9 cellular contexts compared by ENCODE assay signal in the genomic region with DNA sequence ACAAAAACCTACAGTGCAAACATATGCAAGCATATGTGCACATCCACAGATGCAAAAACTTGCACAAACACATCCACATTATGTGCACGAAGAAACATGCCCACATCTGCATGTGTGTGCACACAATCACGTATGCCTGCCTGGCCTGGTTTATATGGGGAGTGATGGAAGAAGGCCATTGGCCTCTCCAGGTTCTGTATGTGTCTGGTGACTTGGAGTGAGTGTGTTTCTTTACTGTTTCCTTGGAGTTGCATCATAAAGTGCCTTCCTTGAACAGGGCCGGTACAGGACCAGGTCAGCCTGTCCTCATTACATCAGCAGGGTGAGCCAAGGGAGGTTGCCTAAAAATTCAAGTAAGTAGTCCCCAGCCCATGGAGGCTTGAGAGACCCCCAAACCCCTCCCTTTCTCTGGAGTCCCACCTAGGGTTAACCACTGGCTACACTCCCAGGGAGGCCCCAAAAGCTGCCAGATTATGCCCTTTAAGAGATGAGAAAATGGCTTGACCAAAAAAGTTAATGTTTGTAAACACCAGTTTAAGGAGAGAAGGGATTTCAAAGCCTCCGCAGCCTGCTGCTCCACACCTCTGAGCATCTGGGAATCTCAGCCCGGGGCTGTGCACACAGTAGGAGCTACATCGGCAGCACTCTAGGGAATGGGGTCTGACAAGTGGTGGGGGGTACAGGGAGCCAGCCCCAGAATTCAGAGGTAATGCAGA.
A peak's percentile ranks its signal among the peaks of the same experiment; 100 is the strongest.
DNase-seq lines count a peak whose midpoint lies in the region; ATAC-seq, FAIRE-seq and TF ChIP-seq lines count a peak whose summit lies in the region.
"Had no signal": no experiment of that assay in that cellular context is flagged by ENCODE, and none has a peak within 500 bp of the region (broad histone marks: within the 10 kb centered on the region; RNA-seq: fewer than 3 reads in every experiment).

No MANE protein-coding gene starts in this region.

- peaks cover 15% of the 10 kb centered on the region for H3K4me1 ChIP-seq in RWPE2 (ENCODE audit: insufficient read depth, poor library complexity, severe bottlenecking)
- H3K4me1 ChIP-seq in OCI-LY7 (ENCODE audit: insufficient read depth, low read length, poor library complexity, severe bottlenecking), result no peaks in the 10 kb centered on the region

- H3K79me2 ChIP-seq in OCI-LY7 (ENCODE audit: insufficient read depth, low read depth, low read length), result no peaks in the 10 kb centered on the region

- H3K27ac Mint-ChIP-seq in stimulated activated naive CD8-positive, alpha-beta T cell treated with anti-CD3 and anti-CD28 coated beads, Interleukin-15, amount 100 ng/mL, for 72 hours, result peak overlapping the region; percentile 73 to 93
- H3K27ac Mint-ChIP-seq: B cell had no signal

- no peaks in the 10 kb centered on the region for H3K9me2 ChIP-seq in OCI-LY7 (ENCODE audit: insufficient read depth, low read length)

- H3K27ac ChIP-seq in RWPE2 (ENCODE audit: poor library complexity, severe bottlenecking) (peak overlapping the region; percentile 15), caudate nucleus (ENCODE audit: low read depth, low read length) (no peak overlapping the region), OCI-LY7 (ENCODE audit: low read depth, low read length, poor library complexity, severe bottlenecking) (no peak overlapping the region)

- no peak for DNase-seq in stimulated activated naive CD8-positive, alpha-beta T cell treated with anti-CD3 and anti-CD28 coated beads, Interleukin-15, amount 100 ng/mL, for 72 hours
- no peak for DNase-seq in stimulated activated naive CD8-positive, alpha-beta T cell treated with anti-CD3 and anti-CD28 coated beads, Interleukin-15, Interleukin-2, amounts not matched to agents 100 U/mL and 50 U/mL, for 24 hours
- DNase-seq in RWPE2 (ENCODE audit: low spot score), result no peak
- peak; percentile 30 to 89 for DNase-seq in foreskin fibroblast
- no peak for DNase-seq in caudate nucleus (lab: John Stamatoyannopoulos, UW)
- no peak for DNase-seq in frontal cortex (ENCODE audit: low spot score in 2 of 2)
- no peak for DNase-seq in OCI-LY7 (ENCODE audit: low spot score)

- H3K4me3 ChIP-seq in RWPE2 (ENCODE audit: severe bottlenecking), result no peak overlapping the region
- no peak overlapping the region for H3K4me3 ChIP-seq in foreskin fibroblast (ENCODE audit: low read depth in 1 of 2, low read length in 2 of 2)
- no peak overlapping the region for H3K4me3 ChIP-seq in OCI-LY7 (ENCODE audit: low read depth, low read length, poor library complexity, severe bottlenecking)

- H3K4me2 ChIP-seq in OCI-LY7 (ENCODE audit: low read length), result no peak overlapping the region

- no peaks in the 10 kb centered on the region for H3K4me1 Mint-ChIP-seq in stimulated activated naive CD8-positive, alpha-beta T cell treated with anti-CD3 and anti-CD28 coated beads, Interleukin-15, amount 100 ng/mL, for 72 hours
- H3K4me1 Mint-ChIP-seq: B cell had no signal

- peak; percentile 71 for ATAC-seq in stimulated activated naive CD8-positive, alpha-beta T cell treated with anti-CD3 and anti-CD28 coated beads, Interleukin-15, amount 100 ng/mL, for 72 hours
- ATAC-seq in stimulated activated naive CD8-positive, alpha-beta T cell treated with anti-CD3 and anti-CD28 coated beads, Interleukin-15, Interleukin-2, amounts not matched to agents 100 U/mL and 50 U/mL, for 24 hours, result no peak
- ATAC-seq in RWPE2 (ENCODE audit: low read depth), result peak; percentile 93
- no peak for ATAC-seq in GM18867 (IDR thresholded peaks at IDR 0.05; ENCODE audit: unreplicated experiment)

- peaks cover 10% of the 10 kb centered on the region for H3K27me3 Mint-ChIP-seq in stimulated activated naive CD8-positive, alpha-beta T cell treated with anti-CD3 and anti-CD28 coated beads, Interleukin-15, amount 100 ng/mL, for 72 hours

- intact Hi-C loops in OCI-LY7 (cut with micrococcal nuclease; ENCODE audit: unreplicated experiment), result no loop called here

- no peak for FAIRE-seq in frontal cortex (lab: Jason Lieb, UNC)

- no peaks in the 10 kb centered on the region for H3K27me3 ChIP-seq in RWPE2 (ENCODE audit: insufficient read depth, poor library complexity, severe bottlenecking)

- BruUV-seq in OCI-LY7 (replicated peaks; lab: Mats Ljungman, UMichigan), result no TSS peak

- no peak overlapping the region for H3K4me3 Mint-ChIP-seq in stimulated activated naive CD8-positive, alpha-beta T cell treated with anti-CD3 and anti-CD28 coated beads, Interleukin-15, amount 100 ng/mL, for 72 hours
- H3K4me3 Mint-ChIP-seq: B cell had no signal

- no peak for TF ChIP-seq CTCF in RWPE2 (IDR thresholded peaks at IDR 0.05; ENCODE audit: poor library complexity, severe bottlenecking)
- TF ChIP-seq CTCF in foreskin fibroblast (IDR thresholded peaks at IDR 0.05; ENCODE audit: low read depth, low read length), result no peak
- TF ChIP-seq CTCF in OCI-LY7 (conservative IDR thresholded peaks at IDR 0.05; ENCODE audit: low read length), result no peak

- POLR2A ChIA-PET in OCI-LY7 (lab: Charles Lee), result interaction anchor here (0.6 kb wide), 1 partner anchor 454 kb away, joined by 3 read pairs; no protein-coding TSS in a partner anchor

- H3K9me3 Mint-ChIP-seq in stimulated activated naive CD8-positive, alpha-beta T cell treated with anti-CD3 and anti-CD28 coated beads, Interleukin-15, amount 100 ng/mL, for 72 hours, result no peaks in the 10 kb centered on the region

- CTCF ChIA-PET in OCI-LY7 (lab: Charles Lee; ENCODE audit: unreplicated experiment), result no interaction called here

- no peaks in the 10 kb centered on the region for H4K20me1 ChIP-seq in OCI-LY7 (ENCODE audit: insufficient read depth, low read length)

- H3K36me3 ChIP-seq in RWPE2 (ENCODE audit: low read depth) (no peaks in the 10 kb centered on the region), OCI-LY7 (ENCODE audit: insufficient read depth, low read length) (no peaks in the 10 kb centered on the region)

- H2AFZ ChIP-seq in OCI-LY7 (ENCODE audit: low read length), result no peak overlapping the region

- H3K9me3 ChIP-seq in RWPE2 (ENCODE audit: severe bottlenecking) (no peaks in the 10 kb centered on the region), OCI-LY7 (ENCODE audit: low read length) (no peaks in the 10 kb centered on the region)

Comparison
In these comparisons a context has a peak if more than half of its experiments do, and no peak if none do; other contexts are left out.
1. ATAC-seq: peak in stimulated activated naive CD8-positive, alpha-beta T cell treated with anti-CD3 and anti-CD28 coated beads, Interleukin-15, amount 100 ng/mL, for 72 hours (single experiment) and RWPE2 (single experiment); none in stimulated activated naive CD8-positive, alpha-beta T cell treated with anti-CD3 and anti-CD28 coated beads, Interleukin-15, Interleukin-2, amounts not matched to agents 100 U/mL and 50 U/mL, for 24 hours (single experiment) and GM18867 (single experiment).
2. DNase-seq: peak in foreskin fibroblast (2 of 2); none in stimulated activated naive CD8-positive, alpha-beta T cell treated with anti-CD3 and anti-CD28 coated beads, Interleukin-15, amount 100 ng/mL, for 72 hours (0 of 2), stimulated activated naive CD8-positive, alpha-beta T cell treated with anti-CD3 and anti-CD28 coated beads, Interleukin-15, Interleukin-2, amounts not matched to agents 100 U/mL and 50 U/mL, for 24 hours (single experiment), RWPE2 (single experiment), caudate nucleus (0 of 61), frontal cortex (0 of 2) and OCI-LY7 (single experiment).